In genomic region chr5:60583598-60583997, GRCh38 we compare ENCODE assay signal across 25 cellular contexts.
"Had no signal": no experiment of that assay in that cellular context is flagged by ENCODE, and none has a peak within 500 bp of the region (broad histone marks: within the 10 kb centered on the region; RNA-seq: fewer than 3 reads in every experiment).

No MANE protein-coding gene starts in this region.

- H3K9me3 ChIP-seq: esophagus squamous epithelium, left lung, right lobe of liver, transverse colon had no signal

- H3K79me2 ChIP-seq: hepatocyte, parathyroid adenoma had no signal

- H3K4me1 ChIP-seq: esophagus squamous epithelium, foreskin keratinocyte, left lung, parathyroid adenoma, right lobe of liver, uterus had no signal

- DNase-seq: activated B cell treated with CpG ODN at 0.5 μM for 24 hours; activated CD4-positive, alpha-beta T cell treated with anti-CD3 and anti-CD28 coated beads for 36 hours; activated CD4-positive, alpha-beta T cell treated with anti-CD3 and anti-CD28 coated beads, Interleukin-2, amount 50 U/mL, for 48 hours; activated CD8-positive, alpha-beta memory T cell treated with anti-CD3 and anti-CD28 coated beads, Interleukin-2, amount 50 U/mL, for 48 hours; activated naive CD4-positive, alpha-beta T cell treated with anti-CD3 and anti-CD28 coated beads for 36 hours; activated naive CD8-positive, alpha-beta T cell treated with anti-CD3 and anti-CD28 coated beads, Interleukin-2, amount 10 ng/mL, durations not matched to agents 7 days and 5 days; activated T-cell treated with anti-CD3 and anti-CD28 coated beads, Interleukin-2, amount 50 U/mL, for 48 hours; amygdala; caudate nucleus; esophagus squamous epithelium; kidney glomerular epithelial cell; left lung; naive B cell; nucleus accumbens; right lobe of liver; small intestine; stimulated activated CD4-positive, alpha-beta T cell treated with anti-CD3 and anti-CD28 coated beads, Interleukin-2, amount 100 ng/mL, for 24 hours; stimulated activated naive CD8-positive, alpha-beta T cell treated with anti-CD3 and anti-CD28 coated beads, Interleukin-15, amount 100 ng/mL, for 72 hours; T1000; transverse colon; uterus had no signal

- H2AFZ ChIP-seq: hepatocyte, parathyroid adenoma had no signal

- H3K27me3 ChIP-seq: esophagus squamous epithelium, foreskin keratinocyte, hepatocyte, left lung, right lobe of liver, transverse colon, uterus had no signal

- H3K36me3 ChIP-seq: esophagus squamous epithelium, left lung, right lobe of liver, transverse colon, uterus had no signal

- H3K27ac ChIP-seq: esophagus squamous epithelium, foreskin keratinocyte, hepatocyte, left lung, parathyroid adenoma, right lobe of liver, transverse colon, uterus had no signal

- H3K4me3 ChIP-seq: esophagus squamous epithelium, hepatocyte, left lung, lung, right lobe of liver, transverse colon, uterus had no signal

- ATAC-seq: activated CD4-positive, alpha-beta T cell treated with anti-CD3 and anti-CD28 coated beads for 36 hours; foreskin keratinocyte; left lung; right lobe of liver; stimulated activated naive CD8-positive, alpha-beta T cell treated with anti-CD3 and anti-CD28 coated beads, Interleukin-15, amount 100 ng/mL, for 72 hours had no signal

- H3K4me2 ChIP-seq: hepatocyte had no signal

- FAIRE-seq: small intestine had no signal

- H3K9ac ChIP-seq: parathyroid adenoma had no signal
